ENCODE assay signal across 7 cellular contexts in genomic region chr20:2509468-2509781, GRCh38. TPM values are rescaled to one million over a fixed set of nuclear protein-coding genes. Genes with fewer than 3 reads are reported as not detected.
A peak's percentile ranks its signal among the peaks of the same experiment; 100 is the strongest.
DNase-seq lines count a peak whose midpoint lies in the region; ATAC-seq, FAIRE-seq and TF ChIP-seq lines count a peak whose summit lies in the region.

No MANE protein-coding gene starts in this region.

- TF ChIP-seq CTCF in keratinocyte (optimal IDR thresholded peaks at IDR 0.05 in 1 of 3, IDR thresholded peaks at IDR 0.05 in 1 of 3, conservative IDR thresholded peaks at IDR 0.05 in 1 of 3; ENCODE audit: extremely low read depth in 1 of 3, insufficient read depth in 2 of 3, low read length in 3 of 3): no peak
- no peak for TF ChIP-seq CTCF in stomach (IDR thresholded peaks at IDR 0.05)

- H3K9ac ChIP-seq in HUES48 (ENCODE audit: low read depth, low read length) (no peak overlapping the region), keratinocyte (ENCODE audit: control insufficient read depth, extremely low read depth, insufficient read depth, low read length) (peak overlapping the region; percentile 87)

- H3K27me3 Mint-ChIP-seq in activated naive CD8-positive, alpha-beta T cell: peaks cover 8% of the 10 kb centered on the region

- peak overlapping the region; percentile 99 for H3K27ac Mint-ChIP-seq in activated naive CD8-positive, alpha-beta T cell

- H3K36me3 ChIP-seq in HUES48 (ENCODE audit: control insufficient read depth, insufficient read depth, low read length): no peaks in the 10 kb centered on the region
- no peaks in the 10 kb centered on the region for H3K36me3 ChIP-seq in keratinocyte (ENCODE audit: control insufficient read depth in 2 of 2, extremely low read depth in 1 of 2, insufficient read depth in 2 of 2, low read length in 2 of 2)
- H3K36me3 ChIP-seq in stomach: no peaks in the 10 kb centered on the region

- no peaks in the 10 kb centered on the region for H4K20me1 ChIP-seq in keratinocyte (ENCODE audit: control insufficient read depth, extremely low read depth, insufficient read depth, low read length)

- ATAC-seq in GM21529 (IDR thresholded peaks at IDR 0.05; ENCODE audit: unreplicated experiment): no peak

- peaks cover 6% of the 10 kb centered on the region for H3K36me3 Mint-ChIP-seq in activated naive CD8-positive, alpha-beta T cell

- peaks cover 19% of the 10 kb centered on the region for H3K79me2 ChIP-seq in keratinocyte (ENCODE audit: control insufficient read depth, insufficient read depth, low read length)

- TF ChIP-seq POLR2A in stomach (IDR thresholded peaks at IDR 0.05): no peak

- intact Hi-C loops in stomach (cut with DNase I; ENCODE audit: low total_unique reads): no loop called here

- FAIRE-seq in keratinocyte (lab: Jason Lieb, UNC): no peak

- DNase-seq in keratinocyte (ENCODE audit: low read depth, low spot score) (no peak), stomach (no peak), iPS-NIHi7 (ENCODE audit: extremely low spot score) (no peak), NCI-H1694 treated with DMSO at 0.1 percent for 48 hours (lab: John Stamatoyannopoulos, UW) (no peak)

- no peaks in the 10 kb centered on the region for H3K4me1 ChIP-seq in HUES48 (ENCODE audit: control insufficient read depth, insufficient read depth, low read length)
- H3K4me1 ChIP-seq in keratinocyte (ENCODE audit: control insufficient read depth, extremely low read depth, insufficient read depth, low read length): peaks cover 11% of the 10 kb centered on the region
- peaks cover 10 to 21% (median 17%) of the 10 kb centered on the region in 4 donors for H3K4me1 ChIP-seq in stomach

- peak overlapping the region; percentile 96 for H2AFZ ChIP-seq in keratinocyte (ENCODE audit: control insufficient read depth, low read length)

- no peaks in the 10 kb centered on the region for H3K9me3 Mint-ChIP-seq in activated naive CD8-positive, alpha-beta T cell (ENCODE audit: low read depth)

- no peak for TF ChIP-seq EP300 in stomach (IDR thresholded peaks at IDR 0.05)

- H3K27me3 ChIP-seq in HUES48 (ENCODE audit: control insufficient read depth, insufficient read depth, low read length): peaks cover 67% of the 10 kb centered on the region
- no peaks in the 10 kb centered on the region for H3K27me3 ChIP-seq in keratinocyte (ENCODE audit: control insufficient read depth, extremely low read depth, insufficient read depth, low read length)
- H3K27me3 ChIP-seq in stomach: peaks cover 0 to under 1% (median 0%) of the 10 kb centered on the region in 3 donors

- H3K4me3 ChIP-seq in HUES48 (ENCODE audit: low read depth, low read length): peak overlapping the region; percentile 83
- peak overlapping the region; percentile 77 to 98 (median 80) for H3K4me3 ChIP-seq in keratinocyte (ENCODE audit: control insufficient read depth in 2 of 3, extremely low read depth in 1 of 3, insufficient read depth in 2 of 3, low read depth in 1 of 3, low read length in 3 of 3)
- peak overlapping the region; percentile 72 to 90 (median 85) for H3K4me3 ChIP-seq in stomach

- peak overlapping the region; percentile 100 for H3K4me3 Mint-ChIP-seq in activated naive CD8-positive, alpha-beta T cell

- no peaks in the 10 kb centered on the region for H3K9me1 ChIP-seq in keratinocyte (ENCODE audit: control insufficient read depth, extremely low read depth, insufficient read depth, low read length)

- H3K4me1 Mint-ChIP-seq in activated naive CD8-positive, alpha-beta T cell (ENCODE audit: low read depth): peaks cover 26% of the 10 kb centered on the region

- WGBS in stomach, 5 donors: 35 to 50% (median 40%) methylated on average over 9 of the region's 9 CpGs

- H3K9me3 ChIP-seq in HUES48 (ENCODE audit: control insufficient read depth, insufficient read depth, low read length) (no peaks in the 10 kb centered on the region), keratinocyte (ENCODE audit: control insufficient read depth, low read depth, low read length) (no peaks in the 10 kb centered on the region), stomach (no peaks in the 10 kb centered on the region)

- dilution Hi-C loops in keratinocyte (cut with MboI; ENCODE audit: extremely low pct_ligation_motif_present, low sequenced_read_pairs): no loop called here

- H3K27ac ChIP-seq in HUES48 (ENCODE audit: low read depth, low read length) (peak overlapping the region; percentile 75), keratinocyte (ENCODE audit: control insufficient read depth, insufficient read depth, low read length) (peak overlapping the region; percentile 74), stomach (peak overlapping the region; percentile 46 to 88 (median 83))

- H3K4me2 ChIP-seq in keratinocyte (ENCODE audit: control insufficient read depth, extremely low read depth, insufficient read depth, low read depth, low read length): peak overlapping the region; percentile 74

RNA-seq across cellular contexts. Expression of gene ZNF343, which starts 0.7 kb away (rescaled TPM):
- 9.0 to 12.2 TPM (median 11.7 TPM) in 3 replicates for polyA plus RNA-seq in keratinocyte
- polyA plus RNA-seq in keratinocyte (2011; ENCODE audit: low read depth): 6.1 TPM
- 7.2 and 11.2 TPM in 2 replicates for polyA plus RNA-seq in keratinocyte (2011; cell fraction: cytosol; rRNA removed)
- 22.4 and 24.6 TPM in 2 replicates for polyA plus RNA-seq in keratinocyte (2011; cell fraction: nucleus; rRNA removed)
- polyA plus RNA-seq in keratinocyte (2012; ENCODE audit: low replicate concordance): 6.8 and 8.4 TPM in 2 replicates
- polyA minus RNA-seq in keratinocyte: 9.3 to 23.8 TPM (median 16.0 TPM) in 3 replicates
- polyA minus RNA-seq in keratinocyte (2011; cell fraction: cytosol; rRNA and poly(A)+ RNA removed): 13.4 TPM
- polyA minus RNA-seq in keratinocyte (2011; cell fraction: nucleus; rRNA and poly(A)+ RNA removed): 9.7 and 13.7 TPM in 2 replicates
- total RNA-seq in stomach: 10 to 100 TPM in 2 of 5 donors, 1 to 10 TPM in 2, under 1 TPM in 1; 0.58 to 14.3 (median 8.5) TPM
- 1 to 10 TPM; 3.7 to 4.4 (median 4.4) TPM for polyA plus RNA-seq in stomach

RNA-seq across cellular contexts. Expression of gene TMC2, which starts 26.9 kb away (rescaled TPM):
- polyA plus RNA-seq in keratinocyte (not detected in 3 replicates), stomach (under 1 TPM in 1 of 3 donors, not detected in 2; 0.03 TPM)
- not detected for polyA plus RNA-seq in keratinocyte (2011; ENCODE audit: low read depth)
- polyA plus RNA-seq in keratinocyte (2011; cell fraction: cytosol; rRNA removed): not detected in 2 replicates
- not detected in 2 replicates for polyA plus RNA-seq in keratinocyte (2011; cell fraction: nucleus; rRNA removed)
- polyA plus RNA-seq in keratinocyte (2012; ENCODE audit: low replicate concordance): not detected in 2 replicates
- polyA minus RNA-seq in keratinocyte: not detected in 3 replicates
- not detected for polyA minus RNA-seq in keratinocyte (2011; cell fraction: cytosol; rRNA and poly(A)+ RNA removed)
- not detected in 2 replicates for polyA minus RNA-seq in keratinocyte (2011; cell fraction: nucleus; rRNA and poly(A)+ RNA removed)
- not detected for total RNA-seq in stomach

RNA-seq across cellular contexts. Expression of gene SNRPB, which starts 38.8 kb away (rescaled TPM):
- polyA plus RNA-seq in keratinocyte (149 to 209 TPM (median 199 TPM) in 3 replicates), stomach (100 to 1,000 TPM; 183 to 192 (median 183) TPM)
- 204 TPM for polyA plus RNA-seq in keratinocyte (2011; ENCODE audit: low read depth)
- 87.8 and 149 TPM in 2 replicates for polyA plus RNA-seq in keratinocyte (2011; cell fraction: cytosol; rRNA removed)
- 86.3 and 96.9 TPM in 2 replicates for polyA plus RNA-seq in keratinocyte (2011; cell fraction: nucleus; rRNA removed)
- 110 and 165 TPM in 2 replicates for polyA plus RNA-seq in keratinocyte (2012; ENCODE audit: low replicate concordance)
- 49.4 to 63.1 TPM (median 50.7 TPM) in 3 replicates for polyA minus RNA-seq in keratinocyte
- 78.1 TPM for polyA minus RNA-seq in keratinocyte (2011; cell fraction: cytosol; rRNA and poly(A)+ RNA removed)
- 18.5 and 20.8 TPM in 2 replicates for polyA minus RNA-seq in keratinocyte (2011; cell fraction: nucleus; rRNA and poly(A)+ RNA removed)
- total RNA-seq in stomach: 100 to 1,000 TPM in 4 of 5 donors, 10 to 100 TPM in 1; 46.4 to 329 (median 141) TPM
